ENCODE assay signal across 23 cellular contexts in the genomic region with DNA sequence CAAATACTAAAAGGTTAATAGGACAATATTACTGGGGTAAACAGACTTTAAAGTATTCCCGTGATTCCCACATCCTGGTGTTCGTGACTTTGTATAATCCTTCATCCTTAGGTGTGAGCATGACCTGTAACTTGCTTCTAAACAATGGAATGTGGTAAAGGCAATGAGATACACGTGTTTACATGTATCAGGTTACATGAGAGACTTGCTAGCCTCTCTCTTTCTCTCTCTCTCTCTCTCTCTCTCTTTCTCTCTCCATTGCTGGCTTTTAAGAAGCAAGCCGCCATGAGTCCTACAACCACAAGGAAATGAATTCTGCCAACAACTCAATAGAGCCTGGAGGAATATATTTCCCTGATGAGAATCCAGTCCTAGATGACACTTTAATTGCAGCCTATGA.
"Had no signal": no experiment of that assay in that cellular context is flagged by ENCODE, and none has a peak within 500 bp of the region (broad histone marks: within the 10 kb centered on the region; RNA-seq: fewer than 3 reads in every experiment).

No MANE protein-coding gene starts in this region.

- H3K4me1 Mint-ChIP-seq: activated CD4-positive, alpha-beta T cell treated with anti-CD3 and anti-CD28 coated beads, Interleukin-2, amount 10 ng/mL, durations not matched to agents 7 days and 5 days; activated CD8-positive, alpha-beta memory T cell treated with anti-CD3 and anti-CD28 coated beads, Interleukin-2, amount 10 ng/mL, durations not matched to agents 7 days and 5 days; activated naive CD4-positive, alpha-beta T cell treated with anti-CD3 and anti-CD28 coated beads, Interleukin-2, amount 10 ng/mL, durations not matched to agents 7 days and 5 days; endodermal cell; immature natural killer cell; natural killer cell; stimulated activated naive B cell treated with anti-CD40 and anti-IgM and Interleukin-4, amounts not matched to agents 10 μg/mL and 1 μg/mL and 100 μg/mL, for 72 hours had no signal

- H3K27ac Mint-ChIP-seq: activated CD4-positive, alpha-beta T cell treated with anti-CD3 and anti-CD28 coated beads, Interleukin-2, amount 10 ng/mL, durations not matched to agents 7 days and 5 days; activated CD8-positive, alpha-beta memory T cell treated with anti-CD3 and anti-CD28 coated beads, Interleukin-2, amount 10 ng/mL, durations not matched to agents 7 days and 5 days; activated CD8-positive, alpha-beta T cell treated with anti-CD3 and anti-CD28 coated beads for 36 hours; activated naive CD4-positive, alpha-beta T cell treated with anti-CD3 and anti-CD28 coated beads, Interleukin-2, amount 10 ng/mL, durations not matched to agents 7 days and 5 days; endodermal cell; immature natural killer cell; natural killer cell; stimulated activated naive B cell treated with anti-CD40 and anti-IgM and Interleukin-4, amounts not matched to agents 10 μg/mL and 1 μg/mL and 100 μg/mL, for 72 hours; type B pancreatic cell had no signal

- DNase-seq: activated CD4-positive, alpha-beta T cell treated with anti-CD3 and anti-CD28 coated beads, Interleukin-2, amount 10 ng/mL, durations not matched to agents 7 days and 5 days; activated CD4-positive, CD25-positive, alpha-beta regulatory T cell treated with anti-CD3 and anti-CD28 coated beads, Interleukin-2, amount 50 U/mL, for 72 hours; activated CD8-positive, alpha-beta memory T cell treated with anti-CD3 and anti-CD28 coated beads, Interleukin-2, amount 10 ng/mL, durations not matched to agents 7 days and 5 days; activated CD8-positive, alpha-beta T cell treated with anti-CD3 and anti-CD28 coated beads for 36 hours; activated effector memory CD4-positive, alpha-beta T cell treated with anti-CD3 and anti-CD28 coated beads, Interleukin-2, amount 50 U/mL, for 16 hours; activated naive CD4-positive, alpha-beta T cell treated with anti-CD3 and anti-CD28 coated beads, Interleukin-2, amount 10 ng/mL, durations not matched to agents 7 days and 5 days; activated T-cell treated with anti-CD3 and anti-CD28 coated beads for 4 hours; amygdala; cortex of kidney; endodermal cell; immature natural killer cell; left ventricle myocardium inferior; midbrain; natural killer cell; retina; stimulated activated CD4-positive, alpha-beta T cell treated with anti-CD3 and anti-CD28 coated beads, Interleukin-2, amount 100 ng/mL, for 48 hours; stimulated activated CD8-positive, alpha-beta memory T cell treated with anti-CD3 and anti-CD28 coated beads, Interleukin-4, amount 100 ng/mL, for 48 hours; stimulated activated naive B cell treated with anti-CD40 and anti-IgM and Interleukin-4, amounts not matched to agents 10 μg/mL and 1 μg/mL and 100 μg/mL, for 72 hours; testis; WERI-Rb-1 had no signal

- H3K27me3 Mint-ChIP-seq: activated CD4-positive, alpha-beta T cell treated with anti-CD3 and anti-CD28 coated beads, Interleukin-2, amount 10 ng/mL, durations not matched to agents 7 days and 5 days; activated CD8-positive, alpha-beta memory T cell treated with anti-CD3 and anti-CD28 coated beads, Interleukin-2, amount 10 ng/mL, durations not matched to agents 7 days and 5 days; activated CD8-positive, alpha-beta T cell treated with anti-CD3 and anti-CD28 coated beads for 36 hours; activated naive CD4-positive, alpha-beta T cell treated with anti-CD3 and anti-CD28 coated beads, Interleukin-2, amount 10 ng/mL, durations not matched to agents 7 days and 5 days; stimulated activated naive B cell treated with anti-CD40 and anti-IgM and Interleukin-4, amounts not matched to agents 10 μg/mL and 1 μg/mL and 100 μg/mL, for 72 hours; type B pancreatic cell had no signal

- H3K4me1 ChIP-seq: left ventricle myocardium inferior, testis, vagina had no signal

- H3K9me3 ChIP-seq: testis, vagina had no signal

- H3K9me3 Mint-ChIP-seq: activated CD4-positive, alpha-beta T cell treated with anti-CD3 and anti-CD28 coated beads, Interleukin-2, amount 10 ng/mL, durations not matched to agents 7 days and 5 days; activated CD8-positive, alpha-beta T cell treated with anti-CD3 and anti-CD28 coated beads for 36 hours; activated naive CD4-positive, alpha-beta T cell treated with anti-CD3 and anti-CD28 coated beads, Interleukin-2, amount 10 ng/mL, durations not matched to agents 7 days and 5 days; endodermal cell; natural killer cell; stimulated activated naive B cell treated with anti-CD40 and anti-IgM and Interleukin-4, amounts not matched to agents 10 μg/mL and 1 μg/mL and 100 μg/mL, for 72 hours; type B pancreatic cell had no signal

- H3K36me3 Mint-ChIP-seq: activated CD8-positive, alpha-beta memory T cell treated with anti-CD3 and anti-CD28 coated beads, Interleukin-2, amount 10 ng/mL, durations not matched to agents 7 days and 5 days; activated naive CD4-positive, alpha-beta T cell treated with anti-CD3 and anti-CD28 coated beads, Interleukin-2, amount 10 ng/mL, durations not matched to agents 7 days and 5 days; immature natural killer cell; natural killer cell; stimulated activated naive B cell treated with anti-CD40 and anti-IgM and Interleukin-4, amounts not matched to agents 10 μg/mL and 1 μg/mL and 100 μg/mL, for 72 hours; type B pancreatic cell had no signal

- H3K27me3 ChIP-seq: cardiac muscle cell, testis, vagina had no signal

- H3K4me3 ChIP-seq: cardiac muscle cell, left ventricle myocardium inferior, testis, vagina had no signal

- H3K36me3 ChIP-seq: cardiac muscle cell, left ventricle myocardium inferior, vagina, WERI-Rb-1 had no signal

- H3K4me3 Mint-ChIP-seq: activated CD4-positive, alpha-beta T cell treated with anti-CD3 and anti-CD28 coated beads, Interleukin-2, amount 10 ng/mL, durations not matched to agents 7 days and 5 days; activated CD8-positive, alpha-beta memory T cell treated with anti-CD3 and anti-CD28 coated beads, Interleukin-2, amount 10 ng/mL, durations not matched to agents 7 days and 5 days; activated CD8-positive, alpha-beta T cell treated with anti-CD3 and anti-CD28 coated beads for 36 hours; activated naive CD4-positive, alpha-beta T cell treated with anti-CD3 and anti-CD28 coated beads, Interleukin-2, amount 10 ng/mL, durations not matched to agents 7 days and 5 days; endodermal cell; immature natural killer cell; natural killer cell; stimulated activated naive B cell treated with anti-CD40 and anti-IgM and Interleukin-4, amounts not matched to agents 10 μg/mL and 1 μg/mL and 100 μg/mL, for 72 hours; type B pancreatic cell had no signal

- H3K27ac ChIP-seq: cardiac muscle cell, left ventricle myocardium inferior, testis, vagina, WERI-Rb-1 had no signal
